ENCODE assay signal across 6 cellular contexts in genomic region chr5:93411716-93412115, GRCh38.
"Had no signal": no experiment of that assay in that cellular context is flagged by ENCODE, and none has a peak within 500 bp of the region (broad histone marks: within the 10 kb centered on the region; RNA-seq: fewer than 3 reads in every experiment).

No MANE protein-coding gene starts in this region.

- H3K9me3 Mint-ChIP-seq: H9 had no signal

- H3K4me3 Mint-ChIP-seq: H9 had no signal

- DNase-seq: GOT3, H9, HCEC 1CT, IMR-90, KG1 had no signal

- H3K27ac Mint-ChIP-seq: H9 had no signal

- ATAC-seq: K562 had no signal

- H3K4me3 ChIP-seq: K562 had no signal
